1 cellular context compared by ENCODE assay signal in the genomic region with DNA sequence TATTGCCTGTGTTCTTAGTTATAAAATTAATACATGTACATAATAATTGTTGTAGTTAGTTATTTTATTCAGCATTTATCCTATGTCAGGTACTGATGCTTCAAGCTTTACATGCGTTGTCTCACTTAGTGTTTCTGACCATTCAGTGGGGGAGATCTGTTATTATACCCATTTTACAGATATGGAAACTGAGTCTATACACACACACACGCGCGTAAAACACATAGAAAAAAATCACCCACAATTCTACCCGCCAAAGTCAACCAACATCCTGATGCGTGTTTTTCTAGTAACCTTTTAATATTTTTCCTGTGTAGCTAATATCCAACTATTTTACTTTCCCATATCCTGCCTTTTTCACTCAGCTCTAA.
TF ChIP-seq lines count a peak whose summit lies in the region.

No MANE protein-coding gene starts in this region.

TF ChIP-seq in A549, 52 proteins besides CTCF, POLR2A, EP300 and RAD21 (continued from another document):
- TF ChIP-seq CBX2 (IDR thresholded peaks at IDR 0.05; ENCODE audit: borderline replicate concordance, low read depth) = no peak
- no peak for TF ChIP-seq GATA3 (IDR thresholded peaks at IDR 0.05; ENCODE audit: borderline replicate concordance)
- TF ChIP-seq ZNF302 (CRISPR knock-in tag; IDR thresholded peaks at IDR 0.05) = no peak
